8 cellular contexts compared by ENCODE assay signal in the genomic region with DNA sequence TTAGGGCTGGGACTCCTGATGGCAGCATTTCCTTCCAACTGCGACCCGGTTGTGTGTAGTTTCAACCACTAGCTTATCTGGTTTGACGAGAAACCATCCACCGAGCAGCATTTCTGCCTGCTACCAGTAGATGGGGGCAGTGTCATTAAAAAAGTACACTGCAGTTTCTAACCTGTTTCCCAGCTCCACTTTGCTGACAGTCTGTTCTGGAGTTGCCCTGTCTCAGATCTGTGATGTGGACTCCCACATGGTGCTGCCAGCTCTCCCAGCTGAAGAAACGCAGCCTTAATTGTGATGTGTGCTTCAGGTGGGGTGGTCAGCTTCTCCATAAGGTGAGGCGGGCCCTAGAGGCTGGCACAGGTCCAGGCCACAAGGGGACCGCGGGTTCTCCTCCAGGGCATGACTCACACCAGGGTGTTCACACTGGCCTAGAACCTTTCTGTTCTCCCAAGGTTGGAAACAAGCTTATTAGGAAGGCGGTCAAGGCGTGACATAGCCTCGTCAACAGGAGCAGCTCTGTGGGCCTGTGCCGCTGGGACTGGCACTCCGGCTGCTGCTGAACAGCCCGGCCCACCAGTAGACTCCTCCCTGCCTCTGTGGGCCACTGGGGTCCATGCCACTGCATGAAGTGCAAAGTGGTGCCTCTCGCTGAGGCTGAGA. TPM values are rescaled to one million over a fixed set of nuclear protein-coding genes. Genes with fewer than 3 reads are reported as not detected.
DNase-seq lines count a peak whose midpoint lies in the region; ATAC-seq, FAIRE-seq and TF ChIP-seq lines count a peak whose summit lies in the region.

No MANE protein-coding gene starts in this region.

- peaks cover 4% of the 10 kb centered on the region for H3K36me3 Mint-ChIP-seq in activated T-helper 1 cell treated with anti-CD3 and anti-CD28 coated beads, Interleukin-12 subunit alpha, Interleukin-12 subunit beta, Interleukin-2, Interleukin-4 antibody, amounts not matched to agents 30 ng/mL and 10 ng/mL and 1 ng/mL, durations not matched to agents 14 hours and 24 hours and 36 hours (ENCODE audit: low read depth)

- H3K4me1 ChIP-seq in neutrophil (ENCODE audit: control insufficient read depth in 1 of 2, insufficient read depth in 1 of 2, low read depth in 1 of 2, low read length in 1 of 2) (peaks cover 28 to 38% of the 10 kb centered on the region in 2 experiments), thoracic aorta (ENCODE audit: control insufficient read depth in 1 of 2, low read depth in 2 of 2) (peaks cover 9 to 33% of the 10 kb centered on the region in 2 donors)

- ATAC-seq in GM21576 (IDR thresholded peaks at IDR 0.05; ENCODE audit: unreplicated experiment) (peak; percentile 37), thoracic aorta (ENCODE audit: insufficient number of reproducible peaks, low FRiP score, low read depth) (peak; percentile 63)

- H3K27me3 ChIP-seq in neutrophil = peaks cover 7% of the 10 kb centered on the region
- H3K27me3 ChIP-seq in thoracic aorta (replicated peaks; ENCODE audit: insufficient read depth) = no peaks in the 10 kb centered on the region

- peak overlapping the region; percentile 26 to 27 for H3K4me3 ChIP-seq in neutrophil (ENCODE audit: low read depth in 1 of 2, low read length in 1 of 2)
- H3K4me3 ChIP-seq in thoracic aorta = peak overlapping the region; percentile 26

- intact Hi-C loops in activated T-helper 1 cell treated with anti-CD3 and anti-CD28 coated beads, Interleukin-12 subunit alpha, Interleukin-12 subunit beta, Interleukin-2, Interleukin-4 antibody, amounts not matched to agents 30 ng/mL and 10 ng/mL and 1 ng/mL, durations not matched to agents 14 hours and 24 hours and 36 hours (cut with micrococcal nuclease) = loop anchor here (1.0 kb wide), 3 partner anchors 424 to 840 kb away; no protein-coding TSS in a partner anchor

- TF ChIP-seq CTCF in neutrophil (IDR thresholded peaks at IDR 0.05) = peak; percentile 72
- peak; percentile 80 for TF ChIP-seq CTCF in thoracic aorta (IDR thresholded peaks at IDR 0.05)

- no peaks in the 10 kb centered on the region for H3K9me3 ChIP-seq in neutrophil
- H3K9me3 ChIP-seq in thoracic aorta = no peaks in the 10 kb centered on the region

- H3K27ac ChIP-seq in neutrophil (peak overlapping the region; percentile 39), thoracic aorta (peak overlapping the region in 1 of 2 donors; percentile 12)

- H3K27me3 Mint-ChIP-seq in activated T-helper 1 cell treated with anti-CD3 and anti-CD28 coated beads, Interleukin-12 subunit alpha, Interleukin-12 subunit beta, Interleukin-2, Interleukin-4 antibody, amounts not matched to agents 30 ng/mL and 10 ng/mL and 1 ng/mL, durations not matched to agents 14 hours and 24 hours and 36 hours (ENCODE audit: insufficient read depth) = peaks cover 20% of the 10 kb centered on the region

- no peaks in the 10 kb centered on the region for H3K9me3 Mint-ChIP-seq in activated T-helper 1 cell treated with anti-CD3 and anti-CD28 coated beads, Interleukin-12 subunit alpha, Interleukin-12 subunit beta, Interleukin-2, Interleukin-4 antibody, amounts not matched to agents 30 ng/mL and 10 ng/mL and 1 ng/mL, durations not matched to agents 14 hours and 24 hours and 36 hours

- peak; percentile 63 for FAIRE-seq in RCC 7860 (lab: Jason Lieb, UNC)

- DNase-seq in COR-L47 (lab: John Stamatoyannopoulos, UW) (peak; percentile 89), M059J (ENCODE audit: low read depth) (peak; percentile 91), RCC 7860 (ENCODE audit: low spot score) (peak; percentile 80), fibroblast of peridontal ligament (ENCODE audit: extremely low read depth) (peak; percentile 91), thoracic aorta (ENCODE audit: low spot score) (no peak)
- DNase-seq in activated T-helper 1 cell treated with anti-CD3 and anti-CD28 coated beads, Interleukin-12 subunit alpha, Interleukin-12 subunit beta, Interleukin-2, Interleukin-4 antibody, amounts not matched to agents 30 ng/mL and 10 ng/mL and 1 ng/mL, durations not matched to agents 14 hours and 24 hours and 36 hours (ENCODE audit: low spot score) = peak; percentile 58

- H3K4me3 Mint-ChIP-seq in activated T-helper 1 cell treated with anti-CD3 and anti-CD28 coated beads, Interleukin-12 subunit alpha, Interleukin-12 subunit beta, Interleukin-2, Interleukin-4 antibody, amounts not matched to agents 30 ng/mL and 10 ng/mL and 1 ng/mL, durations not matched to agents 14 hours and 24 hours and 36 hours = no peak overlapping the region

- H3K27ac Mint-ChIP-seq in activated T-helper 1 cell treated with anti-CD3 and anti-CD28 coated beads, Interleukin-12 subunit alpha, Interleukin-12 subunit beta, Interleukin-2, Interleukin-4 antibody, amounts not matched to agents 30 ng/mL and 10 ng/mL and 1 ng/mL, durations not matched to agents 14 hours and 24 hours and 36 hours = no peak overlapping the region

- peaks cover 42% of the 10 kb centered on the region for H3K4me1 Mint-ChIP-seq in activated T-helper 1 cell treated with anti-CD3 and anti-CD28 coated beads, Interleukin-12 subunit alpha, Interleukin-12 subunit beta, Interleukin-2, Interleukin-4 antibody, amounts not matched to agents 30 ng/mL and 10 ng/mL and 1 ng/mL, durations not matched to agents 14 hours and 24 hours and 36 hours (ENCODE audit: low read depth)

- no peaks in the 10 kb centered on the region for H3K36me3 ChIP-seq in neutrophil
- H3K36me3 ChIP-seq in thoracic aorta = no peaks in the 10 kb centered on the region

RNA-seq across cellular contexts. Expression of a gene that starts 2.9 kb away (rescaled TPM):
- total RNA-seq in M059J (2014; rRNA removed; shearing (Covaris generic)) = 0.22 and 2.6 TPM in 2 replicates
- total RNA-seq in activated T-helper 1 cell treated with anti-CD3 and anti-CD28 coated beads, Interleukin-12 subunit alpha, Interleukin-12 subunit beta, Interleukin-2, Interleukin-4 antibody, amounts not matched to agents 30 ng/mL and 10 ng/mL and 1 ng/mL, durations not matched to agents 14 hours and 24 hours and 36 hours = 13.0 and 13.1 TPM in 2 replicates
- 10 to 100 TPM; 10.3 to 17.8 TPM for total RNA-seq in thoracic aorta

RNA-seq across cellular contexts. Expression of a gene that starts 10.8 kb away (rescaled TPM):
- 47.5 and 70.7 TPM in 2 replicates for total RNA-seq in M059J (2014; rRNA removed; shearing (Covaris generic))
- 65.1 and 66.3 TPM in 2 replicates for total RNA-seq in activated T-helper 1 cell treated with anti-CD3 and anti-CD28 coated beads, Interleukin-12 subunit alpha, Interleukin-12 subunit beta, Interleukin-2, Interleukin-4 antibody, amounts not matched to agents 30 ng/mL and 10 ng/mL and 1 ng/mL, durations not matched to agents 14 hours and 24 hours and 36 hours
- 10 to 100 TPM; 19.4 to 59.3 TPM for total RNA-seq in thoracic aorta

RNA-seq across cellular contexts. Expression of a gene that starts 49.6 kb away (rescaled TPM):
- total RNA-seq in M059J (2014; rRNA removed; shearing (Covaris generic)) = 13.8 and 19.4 TPM in 2 replicates
- 2.1 and 2.4 TPM in 2 replicates for total RNA-seq in activated T-helper 1 cell treated with anti-CD3 and anti-CD28 coated beads, Interleukin-12 subunit alpha, Interleukin-12 subunit beta, Interleukin-2, Interleukin-4 antibody, amounts not matched to agents 30 ng/mL and 10 ng/mL and 1 ng/mL, durations not matched to agents 14 hours and 24 hours and 36 hours
- total RNA-seq in thoracic aorta = 10 to 100 TPM; 11.0 to 11.5 TPM
